ENCODE assay signal across 1 cellular context in genomic region chr11:112366777-112367176, GRCh38.
TF ChIP-seq lines count a peak whose summit lies in the region.

No MANE protein-coding gene starts in this region.

TF ChIP-seq in IMR-90, 13 proteins besides CTCF, POLR2A, EP300 and RAD21:
- TF ChIP-seq RFX5 (IDR thresholded peaks at IDR 0.05; ENCODE audit: low read depth, low read length): no peak
- TF ChIP-seq RCOR1 (IDR thresholded peaks at IDR 0.05; ENCODE audit: insufficient replicate concordance, low read length): peak; percentile 58
- TF ChIP-seq CEBPB (IDR thresholded peaks at IDR 0.05; ENCODE audit: low read depth, low read length): peak; percentile 40; the same call in 1 of the 2 replicates
- TF ChIP-seq BHLHE40 (IDR thresholded peaks at IDR 0.05; ENCODE audit: low read depth, low read length): 0 out of 2 replicates have a peak, but pooled peaks have one; percentile 10
- no peak for TF ChIP-seq MAFK (IDR thresholded peaks at IDR 0.05; ENCODE audit: low read depth, low read length)
TF ChIP-seq in IMR-90: peak in this region for 3.
